In the genomic region with DNA sequence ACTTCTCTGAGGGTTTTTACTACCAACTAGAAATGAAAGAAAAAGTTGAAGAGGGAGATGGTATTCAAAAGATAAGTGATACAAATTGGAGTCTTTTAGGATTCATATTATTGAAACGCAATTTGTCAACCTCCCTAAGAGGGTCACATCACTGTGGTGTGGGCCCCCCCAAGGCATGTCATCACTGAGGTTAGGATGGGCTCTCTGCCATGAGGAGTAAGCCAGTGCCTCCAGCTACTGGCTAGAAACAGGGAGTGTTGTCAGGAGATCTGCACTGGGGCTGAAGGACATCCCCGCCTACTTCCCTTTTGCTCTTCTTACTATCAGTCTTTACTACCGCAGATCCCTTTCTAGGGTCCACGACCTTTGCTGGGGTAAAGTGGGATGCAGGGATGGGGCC, we compare ENCODE assay signal across 19 cellular contexts. TPM values are rescaled to one million over a fixed set of nuclear protein-coding genes. Genes with fewer than 3 reads are reported as not detected.
A peak's percentile ranks its signal among the peaks of the same experiment; 100 is the strongest.
DNase-seq lines count a peak whose midpoint lies in the region; ATAC-seq and TF ChIP-seq lines count a peak whose summit lies in the region.
"Had no signal": no experiment of that assay in that cellular context is flagged by ENCODE, and none has a peak within 500 bp of the region (broad histone marks: within the 10 kb centered on the region; RNA-seq: fewer than 3 reads in every experiment).

No MANE protein-coding gene starts in this region.

- H3K36me3 Mint-ChIP-seq in T-helper 17 cell (ENCODE audit: low read depth) = no peaks in the 10 kb centered on the region
- H3K36me3 Mint-ChIP-seq: activated naive CD8-positive, alpha-beta T cell treated with anti-CD3 and anti-CD28 coated beads for 36 hours; stimulated activated naive B cell treated with anti-CD40 and anti-IgM and Interleukin-4, amounts not matched to agents 10 μg/mL and 1 μg/mL and 100 μg/mL, for 72 hours had no signal

- POLR2A ChIA-PET in A673 (lab: Charles Lee; ENCODE audit: low non-redundant PET) = no interaction called here
- POLR2A ChIA-PET in HEK293 (lab: Yijun Ruan, JAX) = no interaction called here

- intact Hi-C loops in A673 (cut with micrococcal nuclease; ENCODE audit: unreplicated experiment) = no loop called here

- H3K4me1 Mint-ChIP-seq in T-helper 17 cell = peaks cover 6% of the 10 kb centered on the region
- H3K4me1 Mint-ChIP-seq: activated naive CD8-positive, alpha-beta T cell treated with anti-CD3 and anti-CD28 coated beads for 36 hours; stimulated activated naive B cell treated with anti-CD40 and anti-IgM and Interleukin-4, amounts not matched to agents 10 μg/mL and 1 μg/mL and 100 μg/mL, for 72 hours had no signal

- CTCF ChIA-PET in A673 (lab: Charles Lee) = no interaction called here
- CTCF ChIA-PET in HEK293 (lab: Yijun Ruan, JAX) = interaction anchor here (1.5 kb wide), 1 partner anchor 9 kb away, joined by 6 read pairs; no protein-coding TSS in a partner anchor

- H3K27me3 ChIP-seq in A673 (replicated peaks; ENCODE audit: insufficient read depth, low read depth, low read length, poor library complexity) = no peaks in the 10 kb centered on the region
- H3K27me3 ChIP-seq in adipocyte (replicated peaks; ENCODE audit: control insufficient read depth, insufficient read depth, low read length) = no peaks in the 10 kb centered on the region
- H3K27me3 ChIP-seq: SJCRH30 had no signal

- H3K27ac ChIP-seq in A673 (ENCODE audit: low read depth, low read length, poor library complexity, severe bottlenecking) = peak overlapping the region; percentile 8
- H3K27ac ChIP-seq in HEK293 (ENCODE audit: extremely low read depth, low read depth, low read length) = no peak overlapping the region
- H3K27ac ChIP-seq: SJCRH30 had no signal

- ATAC-seq in T-helper 17 cell = no peak
- ATAC-seq: HCT116; stimulated activated naive B cell treated with anti-CD40 and anti-IgM and Interleukin-4, amounts not matched to agents 10 μg/mL and 1 μg/mL and 100 μg/mL, for 72 hours had no signal

- no peak overlapping the region for H3K27ac Mint-ChIP-seq in T-helper 17 cell
- H3K27ac Mint-ChIP-seq: activated naive CD8-positive, alpha-beta T cell treated with anti-CD3 and anti-CD28 coated beads for 36 hours; stimulated activated naive B cell treated with anti-CD40 and anti-IgM and Interleukin-4, amounts not matched to agents 10 μg/mL and 1 μg/mL and 100 μg/mL, for 72 hours had no signal

- H3K36me3 ChIP-seq in A673 (ENCODE audit: insufficient read depth, low read length, poor library complexity, severe bottlenecking) (no peaks in the 10 kb centered on the region), HEK293 (ENCODE audit: control insufficient read depth in 2 of 2, insufficient read depth in 1 of 2, low read length in 2 of 2) (no peaks in the 10 kb centered on the region; a peak in 1 of 3 replicates), adipocyte (ENCODE audit: control insufficient read depth, insufficient read depth, low read length, severe bottlenecking) (no peaks in the 10 kb centered on the region)
- H3K36me3 ChIP-seq: SJCRH30 had no signal

- DNase-seq in A673 (ENCODE audit: low spot score) = no peak
- DNase-seq in adipocyte (ENCODE audit: low read depth) = peak; percentile 34
- peak; percentile 56 to 66 for DNase-seq in foreskin fibroblast
- no peak for DNase-seq in glomerular visceral epithelial cell (ENCODE audit: extremely low spot score)
- no peak for DNase-seq in HT-29 (ENCODE audit: low spot score)
- DNase-seq in T-helper 17 cell = no peak
- no peak for DNase-seq in NCI-H1694 treated with DMSO at 0.1 percent for 48 hours (lab: John Stamatoyannopoulos, UW)
- DNase-seq: activated naive CD8-positive, alpha-beta T cell treated with anti-CD3 and anti-CD28 coated beads for 36 hours; activated T-cell treated with anti-CD3 and anti-CD28 coated beads, Interleukin-2, amount 50 U/mL, for 1 hour; COR-L47; GF-D8; NCI-H1092; occipital lobe; SJCRH30; stimulated activated naive B cell treated with anti-CD40 and anti-IgM and Interleukin-4, amounts not matched to agents 10 μg/mL and 1 μg/mL and 100 μg/mL, for 72 hours; T-helper 9 cell had no signal

- H3K4me3 ChIP-seq in A673 (ENCODE audit: low read depth, low read length, poor library complexity, severe bottlenecking) (no peak overlapping the region), HEK293 (ENCODE audit: low read depth, low read length) (no peak overlapping the region), adipocyte (ENCODE audit: low read length) (peak overlapping the region; percentile 16), foreskin fibroblast (ENCODE audit: low read depth in 1 of 2, low read length in 2 of 2) (no peak overlapping the region)
- H3K4me3 ChIP-seq: SJCRH30, smooth muscle cell had no signal

- no TSS peak for BruUV-seq in A673 (replicated peaks; lab: Mats Ljungman, UMichigan)

- H3K9ac ChIP-seq in adipocyte (ENCODE audit: low read length) = no peak overlapping the region

- H3K4me1 ChIP-seq in A673 (ENCODE audit: insufficient read depth, low read length, poor library complexity, severe bottlenecking) (no peaks in the 10 kb centered on the region), HEK293 (ENCODE audit: control insufficient read depth, insufficient read depth, low read length) (no peaks in the 10 kb centered on the region), adipocyte (ENCODE audit: control insufficient read depth, insufficient read depth, low read length) (peaks cover 35% of the 10 kb centered on the region)
- H3K4me1 ChIP-seq: SJCRH30 had no signal

- H3K27me3 Mint-ChIP-seq in T-helper 17 cell = no peaks in the 10 kb centered on the region
- H3K27me3 Mint-ChIP-seq: activated naive CD8-positive, alpha-beta T cell treated with anti-CD3 and anti-CD28 coated beads for 36 hours; stimulated activated naive B cell treated with anti-CD40 and anti-IgM and Interleukin-4, amounts not matched to agents 10 μg/mL and 1 μg/mL and 100 μg/mL, for 72 hours had no signal

- TF ChIP-seq CTCF in A673 (conservative IDR thresholded peaks at IDR 0.05; ENCODE audit: low read depth, low read length) (no peak), HEK293 (tag by site-specific recombination; IDR thresholded peaks at IDR 0.05) (no peak), foreskin fibroblast (IDR thresholded peaks at IDR 0.05; ENCODE audit: low read depth, low read length) (no peak)

- H3K9me3 ChIP-seq in A673 (ENCODE audit: low read depth, low read length, poor library complexity, severe bottlenecking) (no peaks in the 10 kb centered on the region), HEK293 (ENCODE audit: control insufficient read depth, insufficient read depth, low read depth, low read length) (no peaks in the 10 kb centered on the region), adipocyte (ENCODE audit: control insufficient read depth, low read length) (no peaks in the 10 kb centered on the region), T-helper 17 cell (ENCODE audit: control insufficient read depth, low read length, poor library complexity, severe bottlenecking) (no peaks in the 10 kb centered on the region)
- H3K9me3 ChIP-seq: SJCRH30 had no signal

- no peak overlapping the region for H3K4me3 Mint-ChIP-seq in T-helper 17 cell
- H3K4me3 Mint-ChIP-seq: activated naive CD8-positive, alpha-beta T cell treated with anti-CD3 and anti-CD28 coated beads for 36 hours; stimulated activated naive B cell treated with anti-CD40 and anti-IgM and Interleukin-4, amounts not matched to agents 10 μg/mL and 1 μg/mL and 100 μg/mL, for 72 hours had no signal

TF ChIP-seq in HEK293, 187 proteins besides CTCF, POLR2A, EP300 and RAD21:
- peak; percentile 40; the same call in 1 of the 2 replicates for TF ChIP-seq OSR2 (tag by site-specific recombination; IDR thresholded peaks at IDR 0.05)
- no peak for TF ChIP-seq ZNF624 (tag by site-specific recombination; IDR thresholded peaks at IDR 0.05)
- TF ChIP-seq ZNF16 (tag by site-specific recombination; IDR thresholded peaks at IDR 0.05; ENCODE audit: low read depth) = no peak
- TF ChIP-seq ZNF654 (tag by site-specific recombination; IDR thresholded peaks at IDR 0.05; ENCODE audit: low read depth) = no peak
- TF ChIP-seq ZNF341 (tag by site-specific recombination; IDR thresholded peaks at IDR 0.05; ENCODE audit: low read depth) = 0 out of 2 replicates have a peak, but pooled peaks have one; percentile 22
- TF ChIP-seq ZFP69B (tag by site-specific recombination; IDR thresholded peaks at IDR 0.05) = peak; percentile 72
- TF ChIP-seq ZBTB7A (tag by site-specific recombination; IDR thresholded peaks at IDR 0.05; ENCODE audit: low read depth) = no peak
- peak; percentile 95 for TF ChIP-seq ZNF692 (tag by site-specific recombination; IDR thresholded peaks at IDR 0.05)
- TF ChIP-seq ZNF146 (tag by site-specific recombination; IDR thresholded peaks at IDR 0.05) = no peak

RNA-seq across cellular contexts. Expression of gene ITSN1, which starts 25.9 kb away (rescaled TPM):
- total RNA-seq in A673 (2021) (54.2 and 57.2 TPM in 2 replicates), T-helper 17 cell (1 to 10 TPM; 2.5 to 2.9 TPM)
- 12.4 and 19.6 TPM in 2 replicates for total RNA-seq in HT-29 (2014; rRNA removed; shearing (Covaris generic))

RNA-seq across cellular contexts. Expression of gene CRYZL1, which starts 26.6 kb away (rescaled TPM):
- total RNA-seq in A673 (2021) (46.6 and 55.7 TPM in 2 replicates), T-helper 17 cell (10 to 100 TPM; 23.2 to 23.7 TPM)
- total RNA-seq in HT-29 (2014; rRNA removed; shearing (Covaris generic)) = 3.4 and 8.1 TPM in 2 replicates

Comparison
In these comparisons a context has a peak if more than half of its experiments do, and no peak if none do; other contexts are left out.
1. DNase-seq: peak in adipocyte (single experiment) and foreskin fibroblast (2 of 2); none in A673 (single experiment), glomerular visceral epithelial cell (single experiment), HT-29 (single experiment), T-helper 17 cell (0 of 3) and NCI-H1694 treated with DMSO at 0.1 percent for 48 hours (single experiment).